19 cellular contexts compared by ENCODE assay signal in genomic region chr9:103757062-103757461, GRCh38.
"Had no signal": no experiment of that assay in that cellular context is flagged by ENCODE, and none has a peak within 500 bp of the region (broad histone marks: within the 10 kb centered on the region; RNA-seq: fewer than 3 reads in every experiment).

No MANE protein-coding gene starts in this region.

- H3K27me3 ChIP-seq: gastrocnemius medialis, heart right ventricle, neutrophil, right atrium auricular region, sigmoid colon, stomach had no signal

- H3K4me3 ChIP-seq: gastrocnemius medialis, heart right ventricle, left ventricle myocardium inferior, lung, right atrium auricular region, sigmoid colon, skin epidermis, stomach had no signal

- H3K4me1 ChIP-seq: gastrocnemius medialis, heart right ventricle, left ventricle myocardium inferior, right atrium auricular region, stomach had no signal

- H3K4me3 Mint-ChIP-seq: dendritic cell treated with granulocyte-macrophage colony-stimulating factor and Interleukin-4, amounts not matched to agents 40 ng/mL and 50 ng/mL, for 4 days; immature natural killer cell; naive B cell; nephron had no signal

- H3K9me3 ChIP-seq: gastrocnemius medialis, left ventricle myocardium inferior, neutrophil, sigmoid colon, stomach had no signal

- H3K27ac ChIP-seq: gastrocnemius medialis, heart right ventricle, left ventricle myocardium inferior, neutrophil, right atrium auricular region, sigmoid colon, skin epidermis, stomach had no signal

- H3K36me3 ChIP-seq: gastrocnemius medialis, heart right ventricle, left ventricle myocardium inferior, neutrophil, right atrium auricular region, sigmoid colon, stomach had no signal

- ATAC-seq: gastrocnemius medialis, heart right ventricle had no signal

- DNase-seq: cerebellar nuclear complex; gastrocnemius medialis; heart right ventricle; immature natural killer cell; left ventricle myocardium inferior; mesenchymal stem cell; naive B cell; sigmoid colon; stimulated activated CD4-positive, alpha-beta T cell treated with anti-CD3 and anti-CD28 coated beads, Interleukin-2, amount 100 ng/mL, for 24 hours; stimulated activated CD4-positive, alpha-beta T cell treated with anti-CD3 and anti-CD28 coated beads, Interleukin-4, amount 100 ng/mL, for 4 hours; stimulated activated naive CD4-positive, alpha-beta T cell; stomach; trophoblast cell had no signal

- H3K4me1 Mint-ChIP-seq: immature natural killer cell, naive B cell, nephron had no signal

- H3K27ac Mint-ChIP-seq: dendritic cell treated with granulocyte-macrophage colony-stimulating factor and Interleukin-4, amounts not matched to agents 40 ng/mL and 50 ng/mL, for 4 days; immature natural killer cell; naive B cell; nephron had no signal

- H3K36me3 Mint-ChIP-seq: immature natural killer cell, naive B cell had no signal

- H3K27me3 Mint-ChIP-seq: dendritic cell treated with granulocyte-macrophage colony-stimulating factor and Interleukin-4, amounts not matched to agents 40 ng/mL and 50 ng/mL, for 4 days; naive B cell had no signal
